In genomic region chr18:76528477-76529432, GRCh38 we compare ENCODE assay signal across 8 cellular contexts. TPM values are rescaled to one million over a fixed set of nuclear protein-coding genes. Genes with fewer than 3 reads are reported as not detected.
DNase-seq lines count a peak whose midpoint lies in the region; ATAC-seq and TF ChIP-seq lines count a peak whose summit lies in the region.

No MANE protein-coding gene starts in this region.

- no peaks in the 10 kb centered on the region for H3K79me2 ChIP-seq in smooth muscle cell (ENCODE audit: low read depth)

- WGBS in smooth muscle cell (ENCODE audit: low lambda C conversion rate) = 19% methylated on average over 28 of the region's 28 CpGs

- no peaks in the 10 kb centered on the region for H4K20me1 ChIP-seq in smooth muscle cell (ENCODE audit: low read depth)

- H3K36me3 ChIP-seq in iPS-15b (ENCODE audit: control insufficient read depth, insufficient read depth, low read length) = no peaks in the 10 kb centered on the region
- H3K36me3 ChIP-seq in smooth muscle cell (ENCODE audit: low read depth) = no peaks in the 10 kb centered on the region

- H3F3A ChIP-seq in smooth muscle cell (ENCODE audit: low read depth) = no peaks in the 10 kb centered on the region

- H3K27ac Mint-ChIP-seq in activated CD4-positive, alpha-beta T cell treated with anti-CD3 and anti-CD28 coated beads, Interleukin-2, amount 10 ng/mL, durations not matched to agents 24 days and 14 days = no peak overlapping the region
- H3K27ac Mint-ChIP-seq in activated T-helper 2 cell treated with anti-CD3 and anti-CD28 coated beads, Interferon-gamma antibody, Interleukin-2, Interleukin-4, amounts not matched to agents 10 μg/mL and 5 μg/mL and 100 μg/mL, durations not matched to agents 14 hours and 24 hours and 36 hours = no peak overlapping the region

- peaks cover 11% of the 10 kb centered on the region for H3K4me1 ChIP-seq in iPS-15b (ENCODE audit: control insufficient read depth, insufficient read depth, low read length)
- peaks cover 11% of the 10 kb centered on the region for H3K4me1 ChIP-seq in smooth muscle cell (ENCODE audit: low read depth)

- H3K4me3 ChIP-seq in iPS-15b (ENCODE audit: low read depth, low read length) (peak overlapping the region; percentile 49), smooth muscle cell (peak overlapping the region; percentile 44)

- H3K27me3 Mint-ChIP-seq in activated CD4-positive, alpha-beta T cell treated with anti-CD3 and anti-CD28 coated beads, Interleukin-2, amount 10 ng/mL, durations not matched to agents 24 days and 14 days = peaks cover 27% of the 10 kb centered on the region
- peaks cover 23% of the 10 kb centered on the region for H3K27me3 Mint-ChIP-seq in activated T-helper 2 cell treated with anti-CD3 and anti-CD28 coated beads, Interferon-gamma antibody, Interleukin-2, Interleukin-4, amounts not matched to agents 10 μg/mL and 5 μg/mL and 100 μg/mL, durations not matched to agents 14 hours and 24 hours and 36 hours (ENCODE audit: low read depth)

- H3K27ac ChIP-seq in smooth muscle cell (ENCODE audit: low read depth) = peak overlapping the region; percentile 57

- TF ChIP-seq CTCF in smooth muscle cell (IDR thresholded peaks at IDR 0.05; ENCODE audit: borderline replicate concordance, insufficient read depth, poor library complexity, severe bottlenecking) = no peak

- peak overlapping the region; percentile 87 for H3K4me2 ChIP-seq in smooth muscle cell

- intact Hi-C loops in activated CD4-positive, alpha-beta T cell treated with anti-CD3 and anti-CD28 coated beads, Interleukin-2, amount 10 ng/mL, durations not matched to agents 24 days and 14 days (cut with micrococcal nuclease) = no loop called here
- intact Hi-C loops in activated T-helper 2 cell treated with anti-CD3 and anti-CD28 coated beads, Interferon-gamma antibody, Interleukin-2, Interleukin-4, amounts not matched to agents 10 μg/mL and 5 μg/mL and 100 μg/mL, durations not matched to agents 14 hours and 24 hours and 36 hours (cut with micrococcal nuclease) = no loop called here

- no peak for DNase-seq in activated CD4-positive, alpha-beta T cell treated with anti-CD3 and anti-CD28 coated beads, Interleukin-2, amount 10 ng/mL, durations not matched to agents 24 days and 14 days
- DNase-seq in activated CD4-positive, alpha-beta T cell treated with anti-CD3 and anti-CD28 coated beads for 48 hours = no peak
- DNase-seq in LHCN-M2 (ENCODE audit: low read depth) = peak; percentile 12
- no peak for DNase-seq in activated T-helper 2 cell treated with anti-CD3 and anti-CD28 coated beads, Interferon-gamma antibody, Interleukin-2, Interleukin-4, amounts not matched to agents 10 μg/mL and 5 μg/mL and 100 μg/mL, durations not matched to agents 14 hours and 24 hours and 36 hours (ENCODE audit: low spot score)
- peak; percentile 37 for DNase-seq in smooth muscle cell (lab: John Stamatoyannopoulos, UW; ENCODE audit: unreplicated experiment)

- peak overlapping the region; percentile 79 for H2AFZ ChIP-seq in smooth muscle cell (ENCODE audit: low read depth)

- no peaks in the 10 kb centered on the region for H3K9me3 ChIP-seq in iPS-15b (ENCODE audit: control insufficient read depth, insufficient read depth, low read length)
- no peaks in the 10 kb centered on the region for H3K9me3 ChIP-seq in smooth muscle cell (replicated peaks; ENCODE audit: low read depth)

- H3K4me3 Mint-ChIP-seq in activated CD4-positive, alpha-beta T cell treated with anti-CD3 and anti-CD28 coated beads, Interleukin-2, amount 10 ng/mL, durations not matched to agents 24 days and 14 days = peak overlapping the region; percentile 10
- peak overlapping the region; percentile 33 for H3K4me3 Mint-ChIP-seq in activated T-helper 2 cell treated with anti-CD3 and anti-CD28 coated beads, Interferon-gamma antibody, Interleukin-2, Interleukin-4, amounts not matched to agents 10 μg/mL and 5 μg/mL and 100 μg/mL, durations not matched to agents 14 hours and 24 hours and 36 hours (ENCODE audit: low read depth)

- H3K9ac ChIP-seq in iPS-15b (ENCODE audit: low read depth, low read length) = no peak overlapping the region
- peak overlapping the region; percentile 39 for H3K9ac ChIP-seq in smooth muscle cell (ENCODE audit: low read depth)

- H3K27me3 ChIP-seq in iPS-15b (ENCODE audit: control insufficient read depth, insufficient read depth, low read length) (peaks cover 31% of the 10 kb centered on the region), smooth muscle cell (ENCODE audit: low read depth) (no peaks in the 10 kb centered on the region)

- H3K36me3 Mint-ChIP-seq in activated CD4-positive, alpha-beta T cell treated with anti-CD3 and anti-CD28 coated beads, Interleukin-2, amount 10 ng/mL, durations not matched to agents 24 days and 14 days (ENCODE audit: low read depth) = no peaks in the 10 kb centered on the region
- no peaks in the 10 kb centered on the region for H3K36me3 Mint-ChIP-seq in activated T-helper 2 cell treated with anti-CD3 and anti-CD28 coated beads, Interferon-gamma antibody, Interleukin-2, Interleukin-4, amounts not matched to agents 10 μg/mL and 5 μg/mL and 100 μg/mL, durations not matched to agents 14 hours and 24 hours and 36 hours (ENCODE audit: low read depth)

- H3K9me3 Mint-ChIP-seq in activated CD4-positive, alpha-beta T cell treated with anti-CD3 and anti-CD28 coated beads, Interleukin-2, amount 10 ng/mL, durations not matched to agents 24 days and 14 days = no peaks in the 10 kb centered on the region
- no peaks in the 10 kb centered on the region for H3K9me3 Mint-ChIP-seq in activated T-helper 2 cell treated with anti-CD3 and anti-CD28 coated beads, Interferon-gamma antibody, Interleukin-2, Interleukin-4, amounts not matched to agents 10 μg/mL and 5 μg/mL and 100 μg/mL, durations not matched to agents 14 hours and 24 hours and 36 hours

- no peak for ATAC-seq in HG02588 (IDR thresholded peaks at IDR 0.05; ENCODE audit: unreplicated experiment)
- no peak for ATAC-seq in HG03457 (IDR thresholded peaks at IDR 0.05; ENCODE audit: unreplicated experiment)

- peaks cover 10% of the 10 kb centered on the region for H3K4me1 Mint-ChIP-seq in activated CD4-positive, alpha-beta T cell treated with anti-CD3 and anti-CD28 coated beads, Interleukin-2, amount 10 ng/mL, durations not matched to agents 24 days and 14 days
- H3K4me1 Mint-ChIP-seq in activated T-helper 2 cell treated with anti-CD3 and anti-CD28 coated beads, Interferon-gamma antibody, Interleukin-2, Interleukin-4, amounts not matched to agents 10 μg/mL and 5 μg/mL and 100 μg/mL, durations not matched to agents 14 hours and 24 hours and 36 hours (ENCODE audit: low read depth) = peaks cover 8% of the 10 kb centered on the region

RNA-seq across cellular contexts. Expression of gene ZNF516, which starts 33.7 kb away (rescaled TPM):
- total RNA-seq in activated CD4-positive, alpha-beta T cell treated with anti-CD3 and anti-CD28 coated beads, Interleukin-2, amount 10 ng/mL, durations not matched to agents 24 days and 14 days = 0.85 and 1.6 TPM in 2 replicates
- total RNA-seq in LHCN-M2 (2014; rRNA removed) (5.5 and 7.9 TPM in 2 replicates), smooth muscle cell (24.2 and 32.3 TPM in 2 replicates)
- polyA plus RNA-seq in LHCN-M2 (2012) = 3.9 TPM
- 1.2 and 1.9 TPM in 2 replicates for total RNA-seq in activated T-helper 2 cell treated with anti-CD3 and anti-CD28 coated beads, Interferon-gamma antibody, Interleukin-2, Interleukin-4, amounts not matched to agents 10 μg/mL and 5 μg/mL and 100 μg/mL, durations not matched to agents 14 hours and 24 hours and 36 hours
- polyA plus RNA-seq in smooth muscle cell = 14.1 and 15.6 TPM in 2 replicates

Comparison
In these comparisons a context has a peak if more than half of its experiments do, and no peak if none do; other contexts are left out.
1. DNase-seq: peak in LHCN-M2 (single experiment) and smooth muscle cell (single experiment); none in activated CD4-positive, alpha-beta T cell treated with anti-CD3 and anti-CD28 coated beads, Interleukin-2, amount 10 ng/mL, durations not matched to agents 24 days and 14 days (single experiment), activated CD4-positive, alpha-beta T cell treated with anti-CD3 and anti-CD28 coated beads for 48 hours (single experiment) and activated T-helper 2 cell treated with anti-CD3 and anti-CD28 coated beads, Interferon-gamma antibody, Interleukin-2, Interleukin-4, amounts not matched to agents 10 μg/mL and 5 μg/mL and 100 μg/mL, durations not matched to agents 14 hours and 24 hours and 36 hours (single experiment).